9 cellular contexts compared by ENCODE assay signal in the genomic region with DNA sequence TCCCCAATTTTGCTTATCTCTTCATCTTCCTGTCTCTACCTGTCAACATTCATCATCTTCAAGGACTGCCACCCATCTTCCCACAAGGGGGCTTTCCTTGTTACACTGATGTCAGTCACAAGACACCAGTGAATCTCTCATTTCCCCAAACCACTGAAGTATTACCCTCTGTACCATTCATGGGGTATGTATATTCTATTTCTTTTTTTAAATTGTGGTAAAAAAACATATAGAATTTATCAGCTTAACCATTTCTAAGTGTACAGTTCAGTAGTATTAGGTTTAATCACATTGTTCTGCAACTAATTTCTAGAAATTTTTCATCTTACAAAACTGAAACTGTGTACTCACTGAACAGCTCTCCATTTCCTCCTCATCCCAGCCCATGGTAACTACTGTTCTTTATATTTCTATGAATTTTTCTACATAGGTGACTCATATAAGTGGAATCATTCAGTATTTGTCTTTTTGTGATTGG.
DNase-seq lines count a peak whose midpoint lies in the region; ATAC-seq and TF ChIP-seq lines count a peak whose summit lies in the region.
"Had no signal": no experiment of that assay in that cellular context is flagged by ENCODE, and none has a peak within 500 bp of the region (broad histone marks: within the 10 kb centered on the region; RNA-seq: fewer than 3 reads in every experiment).

No MANE protein-coding gene starts in this region.

- H3F3A ChIP-seq in neural progenitor cell (ENCODE audit: low read depth): peaks cover 20% of the 10 kb centered on the region

- intact Hi-C loops in left ventricle myocardium inferior (cut with micrococcal nuclease): no loop called here

- peak; percentile 12 for DNase-seq in activated CD4-positive, alpha-beta T cell treated with anti-CD3 and anti-CD28 coated beads for 48 hours
- DNase-seq in activated CD4-positive, alpha-beta T cell treated with anti-CD3 and anti-CD28 coated beads, Interleukin-2, amount 10 ng/mL, durations not matched to agents 7 days and 5 days: no peak
- DNase-seq in HT1080 (ENCODE audit: low read depth): peak; percentile 34
- DNase-seq in neural progenitor cell (ENCODE audit: low spot score): no peak
- DNase-seq in Kasumi-1 (lab: John Stamatoyannopoulos, UW): no peak
- DNase-seq in NCI-H128 (lab: John Stamatoyannopoulos, UW; ENCODE audit: unreplicated experiment): no peak
- no peak for DNase-seq in left ventricle myocardium inferior
- DNase-seq: H7 had no signal

- H3K79me2 ChIP-seq in neural progenitor cell (ENCODE audit: low read depth): peaks cover 38% of the 10 kb centered on the region

- H3K27me3 ChIP-seq in neural progenitor cell (no peaks in the 10 kb centered on the region), left ventricle myocardium inferior (ENCODE audit: low read depth) (no peaks in the 10 kb centered on the region)

- CTCF ChIA-PET in activated CD4-positive, alpha-beta T cell treated with anti-CD3 and anti-CD28 coated beads, Interleukin-2, amount 10 ng/mL, durations not matched to agents 7 days and 5 days (lab: Charles Lee): interaction anchor here (0.6 to 0.7 kb wide), 2 partner anchors 51 to 89 kb away, joined by 4 read pairs; no protein-coding TSS in a partner anchor

- H3K27ac ChIP-seq in neural progenitor cell (peak overlapping the region; percentile 39), left ventricle myocardium inferior (replicated peaks) (no peak overlapping the region)

- POLR2A ChIA-PET in activated CD4-positive, alpha-beta T cell treated with anti-CD3 and anti-CD28 coated beads, Interleukin-2, amount 10 ng/mL, durations not matched to agents 7 days and 5 days (lab: Charles Lee): no interaction called here

- H3K27me3 Mint-ChIP-seq in activated CD4-positive, alpha-beta T cell treated with anti-CD3 and anti-CD28 coated beads, Interleukin-2, amount 10 ng/mL, durations not matched to agents 7 days and 5 days: no peaks in the 10 kb centered on the region
- no peaks in the 10 kb centered on the region for H3K27me3 Mint-ChIP-seq in neural progenitor cell (ENCODE audit: insufficient read depth, low read depth)

- H3K4me1 ChIP-seq in neural progenitor cell: peaks cover 8% of the 10 kb centered on the region
- no peaks in the 10 kb centered on the region for H3K4me1 ChIP-seq in left ventricle myocardium inferior

- H3K9me3 Mint-ChIP-seq in activated CD4-positive, alpha-beta T cell treated with anti-CD3 and anti-CD28 coated beads, Interleukin-2, amount 10 ng/mL, durations not matched to agents 7 days and 5 days: no peaks in the 10 kb centered on the region
- H3K9me3 Mint-ChIP-seq in neural progenitor cell: no peaks in the 10 kb centered on the region

- H2AFZ ChIP-seq in neural progenitor cell (replicated peaks): no peak overlapping the region

- TF ChIP-seq CTCF in neural progenitor cell (IDR thresholded peaks at IDR 0.05) (no peak), left ventricle myocardium inferior (IDR thresholded peaks at IDR 0.05; ENCODE audit: borderline replicate concordance) (no peak)

- H3K36me3 Mint-ChIP-seq in activated CD4-positive, alpha-beta T cell treated with anti-CD3 and anti-CD28 coated beads, Interleukin-2, amount 10 ng/mL, durations not matched to agents 7 days and 5 days (ENCODE audit: low read depth): no peaks in the 10 kb centered on the region
- H3K36me3 Mint-ChIP-seq in neural progenitor cell: no peaks in the 10 kb centered on the region

- peaks cover 22% of the 10 kb centered on the region for H3K4me1 Mint-ChIP-seq in activated CD4-positive, alpha-beta T cell treated with anti-CD3 and anti-CD28 coated beads, Interleukin-2, amount 10 ng/mL, durations not matched to agents 7 days and 5 days
- no peaks in the 10 kb centered on the region for H3K4me1 Mint-ChIP-seq in neural progenitor cell

- no peak overlapping the region for H3K4me3 Mint-ChIP-seq in activated CD4-positive, alpha-beta T cell treated with anti-CD3 and anti-CD28 coated beads, Interleukin-2, amount 10 ng/mL, durations not matched to agents 7 days and 5 days
- no peak overlapping the region for H3K4me3 Mint-ChIP-seq in neural progenitor cell

- H3K36me3 ChIP-seq in neural progenitor cell (no peaks in the 10 kb centered on the region), left ventricle myocardium inferior (no peaks in the 10 kb centered on the region)

- no peak overlapping the region for H3K9ac ChIP-seq in neural progenitor cell

- no peak overlapping the region for H3K4me2 ChIP-seq in neural progenitor cell

- no peak overlapping the region for H3K27ac Mint-ChIP-seq in activated CD4-positive, alpha-beta T cell treated with anti-CD3 and anti-CD28 coated beads, Interleukin-2, amount 10 ng/mL, durations not matched to agents 7 days and 5 days
- no peak overlapping the region for H3K27ac Mint-ChIP-seq in neural progenitor cell

- no peak overlapping the region for H3K4me3 ChIP-seq in neural progenitor cell
- H3K4me3 ChIP-seq in left ventricle myocardium inferior: no peak overlapping the region

- ATAC-seq in HG02610 (IDR thresholded peaks at IDR 0.05; ENCODE audit: unreplicated experiment): peak; percentile 82

- H3K9me3 ChIP-seq in neural progenitor cell (ENCODE audit: low read depth) (no peaks in the 10 kb centered on the region), left ventricle myocardium inferior (replicated peaks) (no peaks in the 10 kb centered on the region)

- H4K20me1 ChIP-seq in neural progenitor cell (ENCODE audit: low read depth): no peaks in the 10 kb centered on the region

Comparison
In these comparisons a context has a peak if more than half of its experiments do, and no peak if none do; other contexts are left out.
1. DNase-seq: peak in activated CD4-positive, alpha-beta T cell treated with anti-CD3 and anti-CD28 coated beads for 48 hours (single experiment) and HT1080 (single experiment); none in activated CD4-positive, alpha-beta T cell treated with anti-CD3 and anti-CD28 coated beads, Interleukin-2, amount 10 ng/mL, durations not matched to agents 7 days and 5 days (single experiment), neural progenitor cell (single experiment), Kasumi-1 (0 of 2), NCI-H128 (single experiment) and left ventricle myocardium inferior (single experiment).